ENCODE assay signal across 1 cellular context in the genomic region with DNA sequence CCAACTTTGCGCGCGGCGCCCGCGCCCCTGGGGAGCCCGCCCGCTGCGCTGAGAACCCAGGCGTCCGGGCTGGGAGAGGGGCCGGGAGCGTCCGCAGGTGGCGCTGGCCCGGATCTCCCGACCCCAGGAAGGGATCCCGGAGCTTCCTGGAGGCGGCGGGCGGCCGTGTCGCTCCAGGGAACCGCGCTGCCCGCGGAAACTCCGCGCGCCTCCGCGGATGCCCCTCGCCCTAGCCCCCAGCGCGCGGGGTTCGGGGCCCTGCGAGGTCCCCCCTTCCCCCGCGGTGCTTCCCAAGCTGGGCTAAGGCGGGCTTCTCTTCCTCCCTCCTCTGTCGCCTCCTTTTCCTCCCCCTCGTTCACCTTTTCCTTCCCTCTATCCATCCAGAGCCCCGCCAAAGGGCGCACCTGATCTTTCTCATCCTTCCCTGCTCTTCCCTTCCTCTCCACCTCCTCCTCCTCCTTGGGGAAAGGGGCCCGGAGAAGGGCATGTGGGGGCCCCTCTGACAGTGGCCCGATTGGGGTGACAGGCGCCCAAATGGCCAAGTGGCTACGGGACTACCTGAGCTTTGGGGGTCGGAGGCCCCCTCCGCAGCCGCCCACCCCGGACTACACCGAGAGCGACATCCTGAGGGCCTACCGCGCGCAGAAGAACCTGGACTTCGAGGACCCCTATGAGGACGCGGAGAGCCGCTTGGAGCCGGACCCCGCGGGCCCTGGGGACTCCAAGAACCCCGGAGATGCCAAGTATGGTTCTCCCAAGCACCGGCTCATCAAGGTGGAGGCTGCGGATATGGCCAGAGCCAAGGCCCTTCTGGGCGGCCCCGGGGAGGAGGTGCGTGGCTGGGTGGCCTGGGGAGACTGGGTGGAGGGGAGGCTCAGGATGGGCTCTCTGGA.
TF ChIP-seq lines count a peak whose summit lies in the region.

No MANE protein-coding gene starts in this region.

TF ChIP-seq in endothelial cell of umbilical vein, 7 proteins besides CTCF, POLR2A, EP300 and RAD21:
- TF ChIP-seq GATA2 (IDR thresholded peaks at IDR 0.05; ENCODE audit: insufficient read depth, insufficient read length, low read depth, low read length) (no peak), EZH2 (IDR thresholded peaks at IDR 0.05; ENCODE audit: borderline replicate concordance, low read depth, low read length, severe bottlenecking) (peak; percentile 90)
